Comparison of ENCODE assay signal across 15 cellular contexts in the genomic region with DNA sequence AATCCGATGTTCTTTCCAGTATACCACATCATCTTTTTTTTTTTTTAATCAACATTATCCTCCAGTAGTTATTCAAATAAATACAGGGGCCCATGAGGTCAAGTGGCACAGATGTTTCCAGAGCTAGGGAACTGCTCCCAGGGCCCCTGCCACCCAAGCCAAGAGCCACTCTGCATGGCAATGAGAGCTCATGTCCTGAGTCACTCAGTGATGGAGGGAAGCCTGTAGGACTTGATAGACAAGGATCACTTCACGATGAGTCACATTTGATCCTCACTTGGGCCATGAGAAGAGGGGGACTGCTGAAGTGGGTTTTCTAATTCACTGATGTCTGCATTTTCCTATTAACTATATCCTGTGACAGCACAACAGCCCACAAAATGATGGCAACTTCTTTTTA.
"Had no signal": no experiment of that assay in that cellular context is flagged by ENCODE, and none has a peak within 500 bp of the region (broad histone marks: within the 10 kb centered on the region; RNA-seq: fewer than 3 reads in every experiment).

No MANE protein-coding gene starts in this region.

- H3K36me3 ChIP-seq: left lung, right atrium auricular region, upper lobe of right lung had no signal

- H3K27me3 ChIP-seq: left lung, right atrium auricular region, upper lobe of right lung had no signal

- H3K9me3 ChIP-seq: right atrium auricular region, upper lobe of right lung had no signal

- DNase-seq: activated CD4-positive, alpha-beta T cell treated with anti-CD3 and anti-CD28 coated beads for 36 hours; activated CD4-positive, alpha-beta T cell treated with anti-CD3 and anti-CD28 coated beads, Interleukin-2, amount 50 U/mL, for 48 hours; dermis blood vessel endothelial cell; effector memory CD4-positive, alpha-beta T cell; foreskin fibroblast; glutamatergic neuron; hypothalamus; kidney; left lung; mammary epithelial cell; stimulated activated naive CD8-positive, alpha-beta T cell treated with anti-CD3 and anti-CD28 coated beads, Interleukin-15, amount 100 ng/mL, for 72 hours; upper lobe of right lung had no signal

- H3K27ac ChIP-seq: left lung, upper lobe of right lung had no signal

- ATAC-seq: activated CD4-positive, alpha-beta T cell treated with anti-CD3 and anti-CD28 coated beads for 36 hours; left lung; stimulated activated naive CD8-positive, alpha-beta T cell treated with anti-CD3 and anti-CD28 coated beads, Interleukin-15, amount 100 ng/mL, for 72 hours; upper lobe of right lung; WTC11 had no signal

- H3K4me1 ChIP-seq: left lung, upper lobe of right lung had no signal

- H3K4me3 ChIP-seq: left lung, right atrium auricular region, upper lobe of right lung had no signal

- FAIRE-seq: endothelial cell of umbilical vein, kidney had no signal
